In the genomic region with DNA sequence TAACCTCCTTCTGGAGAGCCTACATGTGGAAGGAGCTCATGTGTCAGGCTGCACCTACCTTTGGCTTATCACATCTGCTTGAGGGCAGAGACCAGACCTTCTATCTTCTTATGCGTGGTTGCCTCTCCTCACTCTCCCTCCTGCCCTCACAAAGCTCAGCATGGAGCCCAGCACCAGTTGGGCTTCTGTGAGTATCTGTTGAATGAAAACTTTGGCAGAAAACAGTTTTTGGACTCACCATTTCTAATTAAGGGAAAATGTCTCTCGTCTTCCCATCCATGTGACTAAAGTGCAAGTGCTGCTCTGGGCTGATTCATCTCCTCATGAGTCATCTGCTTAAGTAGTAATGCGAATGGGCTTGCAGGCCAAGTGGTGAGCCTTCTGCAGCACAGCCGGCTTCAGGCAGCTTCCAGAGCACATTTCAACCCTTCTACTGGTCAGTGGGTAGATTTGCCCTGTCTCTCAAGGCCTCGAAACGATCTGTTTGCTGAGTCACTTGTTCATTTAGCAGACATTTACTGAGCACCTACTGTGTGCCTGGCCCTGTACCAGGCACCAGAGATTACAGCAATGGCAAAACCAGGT, we compare ENCODE assay signal across 8 cellular contexts.
DNase-seq lines count a peak whose midpoint lies in the region; ATAC-seq and TF ChIP-seq lines count a peak whose summit lies in the region.

No MANE protein-coding gene starts in this region.

- H3K36me3 ChIP-seq in psoas muscle (ENCODE audit: insufficient read depth in 1 of 2, low read depth in 1 of 2) = no peaks in the 10 kb centered on the region

- DNase-seq in GDM1 (lab: John Stamatoyannopoulos, UW) (peak; percentile 4), NCI-H446 (lab: John Stamatoyannopoulos, UW) (peak; percentile 53 to 88), epidermal melanocyte (ENCODE audit: insufficient read length, low spot score) (peak; percentile 69), psoas muscle (peak in 1 of 2 donors; percentile 56), activated gamma-delta T cell treated with Interleukin-2 at 50 U/mL for 16 hours (no peak), pons (ENCODE audit: low spot score) (no peak), NCI-H187 treated with DMSO at 0.1 percent for 48 hours (lab: John Stamatoyannopoulos, UW) (no peak), medulla oblongata (ENCODE audit: extremely low spot score) (no peak)

- H3K27me3 ChIP-seq in psoas muscle (ENCODE audit: insufficient read depth in 3 of 3, low read length in 2 of 3) = no peaks in the 10 kb centered on the region

- H3K4me3 ChIP-seq in psoas muscle = no peak overlapping the region

- TF ChIP-seq CTCF in psoas muscle (IDR thresholded peaks at IDR 0.05) = no peak

- H3K4me1 ChIP-seq in psoas muscle = peaks cover 15% of the 10 kb centered on the region

- H3K27ac ChIP-seq in psoas muscle = peak overlapping the region; percentile 38

- ATAC-seq in psoas muscle = peak; percentile 50 to 75 (median 64)

- WGBS in psoas muscle, 3 donors = 61 to 78% (median 67%) methylated on average over 6 of the region's 6 CpGs

- intact Hi-C loops in psoas muscle (cut with DNase I) = loop anchor here in 1 of 2 donors (10.0 kb wide), 1 partner anchor 168 kb away; no protein-coding TSS in a partner anchor

- H3K9me3 ChIP-seq in psoas muscle = no peaks in the 10 kb centered on the region

Comparison
In these comparisons a context has a peak if more than half of its experiments do, and no peak if none do; other contexts are left out.
1. DNase-seq: peak in GDM1 (single experiment), NCI-H446 (2 of 2) and epidermal melanocyte (single experiment); none in activated gamma-delta T cell treated with Interleukin-2 at 50 U/mL for 16 hours (single experiment), pons (single experiment), NCI-H187 treated with DMSO at 0.1 percent for 48 hours (single experiment) and medulla oblongata (single experiment).